Comparison of ENCODE assay signal across 33 cellular contexts in the genomic region with DNA sequence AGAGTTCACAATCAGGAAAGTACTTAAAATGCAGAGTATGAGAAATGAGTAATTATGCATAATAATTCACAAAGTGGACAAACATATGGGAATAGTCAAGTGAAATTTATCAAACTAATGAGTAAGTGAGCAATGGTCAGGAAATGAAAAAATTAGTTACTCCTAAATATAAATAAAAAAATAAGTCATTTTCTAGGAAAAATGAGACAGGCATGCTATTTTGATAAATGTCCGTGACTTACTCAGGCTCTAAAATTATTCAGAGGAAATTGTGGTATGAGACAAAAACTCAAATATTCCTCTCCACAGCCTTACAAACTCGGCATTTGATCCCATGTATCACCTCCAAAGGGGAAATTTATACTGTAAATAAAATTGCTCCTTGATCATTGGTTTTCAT.
"Had no signal": no experiment of that assay in that cellular context is flagged by ENCODE, and none has a peak within 500 bp of the region (broad histone marks: within the 10 kb centered on the region; RNA-seq: fewer than 3 reads in every experiment).

No MANE protein-coding gene starts in this region.

- H3K27me3 ChIP-seq: body of pancreas, esophagus squamous epithelium, gastrocnemius medialis, heart right ventricle, hepatocyte had no signal

- H3K27ac ChIP-seq: body of pancreas, epithelial cell of prostate, esophagus squamous epithelium, gastrocnemius medialis, heart right ventricle, hepatocyte, VCaP had no signal

- H3K4me1 ChIP-seq: esophagus squamous epithelium, gastrocnemius medialis had no signal

- DNase-seq: activated CD4-positive, alpha-beta memory T cell treated with anti-CD3 and anti-CD28 coated beads, Interleukin-2, amount 10 ng/mL, durations not matched to agents 7 days and 5 days; activated CD4-positive, alpha-beta T cell treated with anti-CD3 and anti-CD28 coated beads for 1 hour; activated CD4-positive, alpha-beta T cell treated with anti-CD3 and anti-CD28 coated beads for 4 hours; activated CD4-positive, alpha-beta T cell treated with anti-CD3 and anti-CD28 coated beads, Interleukin-2, amount 10 ng/mL, durations not matched to agents 7 days and 5 days; activated CD4-positive, alpha-beta T cell treated with anti-CD3 and anti-CD28 coated beads, Interleukin-2, amount 50 U/mL, for 4 hours; activated CD8-positive, alpha-beta memory T cell treated with anti-CD3 and anti-CD28 coated beads, Interleukin-2, amount 50 U/mL, for 48 hours; activated gamma-delta T cell; activated naive CD4-positive, alpha-beta T cell; activated naive CD4-positive, alpha-beta T cell treated with anti-CD3 and anti-CD28 coated beads, Interleukin-2, amount 10 ng/mL, durations not matched to agents 7 days and 5 days; activated T-cell treated with anti-CD3 and anti-CD28 coated beads for 4 hours; activated T-cell treated with anti-CD3 and anti-CD28 coated beads, Interleukin-2, amount 50 U/mL, for 24 hours; activated T-cell treated with anti-CD3 and anti-CD28 coated beads, Interleukin-2, amount 50 U/mL, for 72 hours; amniotic stem cell; anterior cingulate cortex; body of pancreas; caudate nucleus; cortex of kidney; dermis blood vessel endothelial cell; effector CD8-positive, alpha-beta T cell; esophagus squamous epithelium; foreskin fibroblast; gastrocnemius medialis; glutamatergic neuron; heart right ventricle; T-helper 1 cell; T-helper 2 cell had no signal

- H3K36me3 ChIP-seq: esophagus squamous epithelium, gastrocnemius medialis, heart right ventricle had no signal

- H3K9me3 ChIP-seq: esophagus squamous epithelium, gastrocnemius medialis had no signal

- FAIRE-seq: colon, endometrium, endothelial cell of umbilical vein had no signal

- ATAC-seq: activated T-cell treated with anti-CD3 and anti-CD28 coated beads, Interleukin-2, amount 50 U/mL, for 72 hours; body of pancreas; gastrocnemius medialis; heart right ventricle; WTC11 had no signal

- H3K4me3 ChIP-seq: body of pancreas, esophagus squamous epithelium, gastrocnemius medialis, heart right ventricle, hepatocyte had no signal
